ENCODE assay signal across 24 cellular contexts in genomic region chr17:55116440-55116914, GRCh38.
DNase-seq lines count a peak whose midpoint lies in the region; ATAC-seq and TF ChIP-seq lines count a peak whose summit lies in the region.
"Had no signal": no experiment of that assay in that cellular context is flagged by ENCODE, and none has a peak within 500 bp of the region (broad histone marks: within the 10 kb centered on the region; RNA-seq: fewer than 3 reads in every experiment).

No MANE protein-coding gene starts in this region.

- H3K4me1 ChIP-seq in SJCRH30 (peaks cover 20% of the 10 kb centered on the region), mucosa of descending colon (ENCODE audit: low read depth) (peaks cover 13% of the 10 kb centered on the region)
- H3K4me1 ChIP-seq: left lung had no signal

- peak; percentile 6 for DNase-seq in COLO829 (ENCODE audit: low spot score)
- DNase-seq in SJCRH30: peak in 1 of 2 experiments; percentile 27
- DNase-seq in effector memory CD8-positive, alpha-beta T cell: no peak
- DNase-seq in mucosa of descending colon: no peak
- no peak for DNase-seq in NCI-H2081 treated with DMSO at 0.1 percent for 48 hours (lab: John Stamatoyannopoulos, UW)
- DNase-seq in pons (ENCODE audit: low spot score): no peak
- DNase-seq in SHP77 (lab: John Stamatoyannopoulos, UW): no peak
- DNase-seq: CD8-positive, alpha-beta T cell; foreskin fibroblast; GF-D8; heart right ventricle; HFFc6; left lung; naive thymus-derived CD8-positive, alpha-beta T cell; NCI-H1105 treated with DMSO at 0.1 percent for 48 hours; NCI-H2029; NCI-H345; NCI-H774; transverse colon had no signal

- H3K36me3 ChIP-seq in SJCRH30 (no peaks in the 10 kb centered on the region), mucosa of descending colon (ENCODE audit: low read depth) (no peaks in the 10 kb centered on the region)
- H3K36me3 ChIP-seq: heart right ventricle, left lung, transverse colon had no signal

- H3K9me3 Mint-ChIP-seq in effector memory CD8-positive, alpha-beta T cell: no peaks in the 10 kb centered on the region
- H3K9me3 Mint-ChIP-seq: activated T-helper 2 cell treated with anti-CD3 and anti-CD28 coated beads, Interferon-gamma antibody, Interleukin-2, Interleukin-4, amounts not matched to agents 10 μg/mL and 5 μg/mL and 100 μg/mL, durations not matched to agents 14 hours and 24 hours and 36 hours; CD8-positive, alpha-beta T cell; HFFc6; IgD-negative memory B cell; naive thymus-derived CD8-positive, alpha-beta T cell had no signal

- no peaks in the 10 kb centered on the region for H3K27me3 Mint-ChIP-seq in effector memory CD8-positive, alpha-beta T cell
- H3K27me3 Mint-ChIP-seq: activated naive CD8-positive, alpha-beta T cell; IgD-negative memory B cell; naive thymus-derived CD8-positive, alpha-beta T cell had no signal

- H3K27ac Mint-ChIP-seq in effector memory CD8-positive, alpha-beta T cell: peak overlapping the region; percentile 24 to 82
- H3K27ac Mint-ChIP-seq: activated naive CD8-positive, alpha-beta T cell; activated T-helper 2 cell treated with anti-CD3 and anti-CD28 coated beads, Interferon-gamma antibody, Interleukin-2, Interleukin-4, amounts not matched to agents 10 μg/mL and 5 μg/mL and 100 μg/mL, durations not matched to agents 14 hours and 24 hours and 36 hours; CD8-positive, alpha-beta T cell; HFFc6; IgD-negative memory B cell had no signal

- no peaks in the 10 kb centered on the region for H3K9me3 ChIP-seq in SJCRH30 (replicated peaks)
- H3K9me3 ChIP-seq in mucosa of descending colon: no peaks in the 10 kb centered on the region
- H3K9me3 ChIP-seq: heart right ventricle, left lung, transverse colon had no signal

- intact Hi-C loops in mucosa of descending colon (cut with DNase I, micrococcal nuclease): no loop called here

- peak; percentile 82 for ATAC-seq in effector memory CD8-positive, alpha-beta T cell (replicated peaks)
- peak; percentile 84 for ATAC-seq in mucosa of descending colon
- ATAC-seq: CD8-positive, alpha-beta T cell; left lung; naive thymus-derived CD8-positive, alpha-beta T cell; Right ventricle myocardium inferior; sciatic nerve had no signal

- H3K27ac ChIP-seq in SJCRH30: peak overlapping the region; percentile 85
- H3K27ac ChIP-seq: left lung, transverse colon had no signal

- no peak for TF ChIP-seq CTCF in mucosa of descending colon (IDR thresholded peaks at IDR 0.05)

- no peak overlapping the region for H3K4me3 Mint-ChIP-seq in effector memory CD8-positive, alpha-beta T cell
- H3K4me3 Mint-ChIP-seq: activated naive CD8-positive, alpha-beta T cell; CD8-positive, alpha-beta T cell; HFFc6; IgD-negative memory B cell; naive thymus-derived CD8-positive, alpha-beta T cell had no signal

- peaks cover 2 to 3% of the 10 kb centered on the region in 2 donors for H3K4me1 Mint-ChIP-seq in effector memory CD8-positive, alpha-beta T cell (ENCODE audit: low read depth in 2 of 2)
- H3K4me1 Mint-ChIP-seq: IgD-negative memory B cell had no signal

- no peaks in the 10 kb centered on the region for H3K27me3 ChIP-seq in SJCRH30
- H3K27me3 ChIP-seq: heart right ventricle, left lung, transverse colon had no signal

- H3K36me3 Mint-ChIP-seq in effector memory CD8-positive, alpha-beta T cell (ENCODE audit: insufficient read depth): no peaks in the 10 kb centered on the region

- H3K4me3 ChIP-seq in SJCRH30 (no peak overlapping the region), mucosa of descending colon (no peak overlapping the region)
- H3K4me3 ChIP-seq: heart right ventricle, left lung, transverse colon had no signal
